2 cellular contexts compared by ENCODE assay signal in the genomic region with DNA sequence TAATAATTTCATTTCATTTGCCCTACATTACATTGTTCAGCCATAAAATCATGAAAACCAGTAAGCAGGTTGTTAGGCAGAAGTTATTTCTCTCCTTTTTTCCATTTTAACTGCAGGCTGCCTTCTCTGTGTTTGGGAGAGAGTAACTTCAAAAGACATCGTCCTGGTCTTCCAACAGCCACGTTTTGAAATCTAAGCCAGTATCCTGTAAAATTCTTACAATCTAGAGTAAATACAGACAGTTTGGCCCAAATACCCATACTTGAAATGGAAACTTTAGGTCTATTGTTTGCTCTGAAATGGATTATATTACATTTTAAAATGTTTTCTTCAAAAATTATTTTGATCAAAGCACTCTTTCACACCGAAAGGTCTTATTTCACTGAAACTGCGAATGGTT.
TF ChIP-seq lines count a peak whose summit lies in the region.

No MANE protein-coding gene starts in this region.

TF ChIP-seq in HepG2, 621 proteins besides CTCF, POLR2A, EP300 and RAD21 (continues in another document):
- TF ChIP-seq GTF3A (CRISPR knock-in tag; conservative IDR thresholded peaks at IDR 0.05) (no peak), CHD4 (IDR thresholded peaks at IDR 0.05; ENCODE audit: borderline replicate concordance, low read length) (0 out of 2 replicates have a peak, but pooled peaks have one; percentile 22), KLF9 (CRISPR knock-in tag; IDR thresholded peaks at IDR 0.05; ENCODE audit: low read depth) (no peak), REL (CRISPR knock-in tag; conservative IDR thresholded peaks at IDR 0.05) (no peak), ZNF660 (CRISPR knock-in tag; IDR thresholded peaks at IDR 0.05; ENCODE audit: borderline replicate concordance, low read depth) (no peak), NR1H2 (CRISPR knock-in tag; IDR thresholded peaks at IDR 0.05; ENCODE audit: borderline replicate concordance, low read depth) (no peak), ZFX (CRISPR knock-in tag; IDR thresholded peaks at IDR 0.05; ENCODE audit: low read depth) (no peak), SIX4 (CRISPR knock-in tag; IDR thresholded peaks at IDR 0.05) (peak; percentile 90), FOXO1 (CRISPR knock-in tag; IDR thresholded peaks at IDR 0.05) (no peak), ZSCAN31 (CRISPR knock-in tag; IDR thresholded peaks at IDR 0.05; ENCODE audit: low read depth) (no peak), NBN (conservative IDR thresholded peaks at IDR 0.05) (no peak), NCOR1 (IDR thresholded peaks at IDR 0.05; ENCODE audit: borderline replicate concordance, low read length) (0 out of 2 replicates have a peak, but pooled peaks have one; percentile 45), TCF7L2 (IDR thresholded peaks at IDR 0.05; ENCODE audit: low read depth, low read length) (0 out of 2 replicates have a peak, but pooled peaks have one; percentile 38), RBFOX2 (IDR thresholded peaks at IDR 0.05; ENCODE audit: low read depth, low read length) (0 out of 2 replicates have a peak, but pooled peaks have one; percentile 46), ZNF557 (CRISPR knock-in tag; IDR thresholded peaks at IDR 0.05) (no peak)
- TF ChIP-seq, protein P1, sequence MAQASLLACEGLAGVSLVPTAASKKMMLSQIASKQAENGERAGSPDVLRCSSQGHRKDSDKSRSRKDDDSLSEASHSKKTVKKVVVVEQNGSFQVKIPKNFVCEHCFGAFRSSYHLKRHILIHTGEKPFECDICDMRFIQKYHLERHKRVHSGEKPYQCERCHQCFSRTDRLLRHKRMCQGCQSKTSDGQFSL (CRISPR knock-in tag; IDR thresholded peaks at IDR 0.05): no peak
- TF ChIP-seq, protein P2, sequence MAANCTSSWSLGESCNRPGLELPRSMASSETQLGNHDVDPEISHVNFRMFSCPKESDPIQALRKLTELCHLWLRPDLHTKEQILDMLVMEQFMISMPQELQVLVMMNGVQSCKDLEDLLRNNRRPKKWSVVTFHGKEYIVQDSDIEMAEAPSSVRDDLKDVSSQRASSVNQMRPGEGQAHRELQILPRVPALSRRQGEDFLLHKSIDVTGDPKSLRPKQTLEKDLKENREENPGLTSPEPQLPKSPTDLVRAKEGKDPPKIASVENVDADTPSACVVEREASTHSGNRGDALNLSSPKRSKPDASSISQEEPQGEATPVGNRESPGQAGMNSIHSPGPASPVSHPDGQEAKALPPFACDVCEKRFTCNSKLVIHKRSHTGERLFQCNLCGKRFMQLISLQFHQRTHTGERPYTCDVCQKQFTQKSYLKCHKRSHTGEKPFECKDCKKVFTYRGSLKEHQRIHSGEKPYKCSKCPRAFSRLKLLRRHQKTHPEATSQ (CRISPR knock-in tag; IDR thresholded peaks at IDR 0.05; ENCODE audit: borderline replicate concordance): no peak
- TF ChIP-seq, protein P3, sequence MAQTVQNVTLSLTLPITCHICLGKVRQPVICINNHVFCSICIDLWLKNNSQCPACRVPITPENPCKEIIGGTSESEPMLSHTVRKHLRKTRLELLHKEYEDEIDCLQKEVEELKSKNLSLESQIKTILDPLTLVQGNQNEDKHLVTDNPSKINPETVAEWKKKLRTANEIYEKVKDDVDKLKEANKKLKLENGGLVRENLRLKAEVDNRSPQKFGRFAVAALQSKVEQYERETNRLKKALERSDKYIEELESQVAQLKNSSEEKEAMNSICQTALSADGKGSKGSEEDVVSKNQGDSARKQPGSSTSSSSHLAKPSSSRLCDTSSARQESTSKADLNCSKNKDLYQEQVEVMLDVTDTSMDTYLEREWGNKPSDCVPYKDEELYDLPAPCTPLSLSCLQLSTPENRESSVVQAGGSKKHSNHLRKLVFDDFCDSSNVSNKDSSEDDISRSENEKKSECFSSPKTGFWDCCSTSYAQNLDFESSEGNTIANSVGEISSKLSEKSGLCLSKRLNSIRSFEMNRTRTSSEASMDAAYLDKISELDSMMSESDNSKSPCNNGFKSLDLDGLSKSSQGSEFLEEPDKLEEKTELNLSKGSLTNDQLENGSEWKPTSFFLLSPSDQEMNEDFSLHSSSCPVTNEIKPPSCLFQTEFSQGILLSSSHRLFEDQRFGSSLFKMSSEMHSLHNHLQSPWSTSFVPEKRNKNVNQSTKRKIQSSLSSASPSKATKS (CRISPR knock-in tag; IDR thresholded peaks at IDR 0.05): 0 out of 2 replicates have a peak, but pooled peaks have one; percentile 56
- TF ChIP-seq, protein P4, sequence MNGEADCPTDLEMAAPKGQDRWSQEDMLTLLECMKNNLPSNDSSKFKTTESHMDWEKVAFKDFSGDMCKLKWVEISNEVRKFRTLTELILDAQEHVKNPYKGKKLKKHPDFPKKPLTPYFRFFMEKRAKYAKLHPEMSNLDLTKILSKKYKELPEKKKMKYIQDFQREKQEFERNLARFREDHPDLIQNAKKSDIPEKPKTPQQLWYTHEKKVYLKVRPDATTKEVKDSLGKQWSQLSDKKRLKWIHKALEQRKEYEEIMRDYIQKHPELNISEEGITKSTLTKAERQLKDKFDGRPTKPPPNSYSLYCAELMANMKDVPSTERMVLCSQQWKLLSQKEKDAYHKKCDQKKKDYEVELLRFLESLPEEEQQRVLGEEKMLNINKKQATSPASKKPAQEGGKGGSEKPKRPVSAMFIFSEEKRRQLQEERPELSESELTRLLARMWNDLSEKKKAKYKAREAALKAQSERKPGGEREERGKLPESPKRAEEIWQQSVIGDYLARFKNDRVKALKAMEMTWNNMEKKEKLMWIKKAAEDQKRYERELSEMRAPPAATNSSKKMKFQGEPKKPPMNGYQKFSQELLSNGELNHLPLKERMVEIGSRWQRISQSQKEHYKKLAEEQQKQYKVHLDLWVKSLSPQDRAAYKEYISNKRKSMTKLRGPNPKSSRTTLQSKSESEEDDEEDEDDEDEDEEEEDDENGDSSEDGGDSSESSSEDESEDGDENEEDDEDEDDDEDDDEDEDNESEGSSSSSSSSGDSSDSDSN (CRISPR knock-in tag; IDR thresholded peaks at IDR 0.05): no peak

TF ChIP-seq in endothelial cell of umbilical vein, 7 proteins besides CTCF, POLR2A, EP300 and RAD21:
- TF ChIP-seq FOS (IDR thresholded peaks at IDR 0.05; ENCODE audit: borderline replicate concordance, insufficient read depth, low read length) (no peak), GATA2 (IDR thresholded peaks at IDR 0.05; ENCODE audit: insufficient read depth, insufficient read length, low read depth, low read length) (no peak), EZH2 (IDR thresholded peaks at IDR 0.05; ENCODE audit: borderline replicate concordance, low read depth, low read length, severe bottlenecking) (no peak), MYC (IDR thresholded peaks at IDR 0.05; ENCODE audit: low read depth, low read length) (no peak)
- TF ChIP-seq, protein P5, sequence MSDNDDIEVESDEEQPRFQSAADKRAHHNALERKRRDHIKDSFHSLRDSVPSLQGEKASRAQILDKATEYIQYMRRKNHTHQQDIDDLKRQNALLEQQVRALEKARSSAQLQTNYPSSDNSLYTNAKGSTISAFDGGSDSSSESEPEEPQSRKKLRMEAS (IDR thresholded peaks at IDR 0.05; ENCODE audit: insufficient read depth, insufficient read length): no peak
